ENCODE assay signal across 17 cellular contexts in genomic region chr2:60510713-60511112, GRCh38.
"Had no signal": no experiment of that assay in that cellular context is flagged by ENCODE, and none has a peak within 500 bp of the region (broad histone marks: within the 10 kb centered on the region; RNA-seq: fewer than 3 reads in every experiment).

No MANE protein-coding gene starts in this region.

- H3K27ac Mint-ChIP-seq: activated CD8-positive, alpha-beta T cell treated with anti-CD3 and anti-CD28 coated beads, Interleukin-2, amount 10 ng/mL, durations not matched to agents 7 days and 5 days; activated naive CD4-positive, alpha-beta T cell treated with anti-CD3 and anti-CD28 coated beads, Interleukin-2, amount 50 U/mL, for 72 hours; activated T-cell treated with anti-CD3 and anti-CD28 coated beads, Interleukin-2, amount 50 U/mL, for 72 hours; natural killer cell had no signal

- H3K27me3 ChIP-seq: colonic mucosa, esophagus muscularis mucosa, hepatocyte had no signal

- H3K36me3 Mint-ChIP-seq: activated naive CD4-positive, alpha-beta T cell treated with anti-CD3 and anti-CD28 coated beads, Interleukin-2, amount 50 U/mL, for 72 hours; natural killer cell had no signal

- H3K4me3 ChIP-seq: colonic mucosa, esophagus muscularis mucosa, hepatocyte, left ventricle myocardium inferior had no signal

- H2AFZ ChIP-seq: hepatocyte had no signal

- H3K9me3 ChIP-seq: colonic mucosa, esophagus muscularis mucosa, left ventricle myocardium inferior had no signal

- H3K36me3 ChIP-seq: colonic mucosa, esophagus muscularis mucosa, left ventricle myocardium inferior had no signal

- H3K4me3 Mint-ChIP-seq: activated CD8-positive, alpha-beta T cell treated with anti-CD3 and anti-CD28 coated beads, Interleukin-2, amount 10 ng/mL, durations not matched to agents 7 days and 5 days; activated T-cell treated with anti-CD3 and anti-CD28 coated beads, Interleukin-2, amount 50 U/mL, for 72 hours; natural killer cell had no signal

- H3K9me3 Mint-ChIP-seq: activated naive CD4-positive, alpha-beta T cell treated with anti-CD3 and anti-CD28 coated beads, Interleukin-2, amount 50 U/mL, for 72 hours; activated T-cell treated with anti-CD3 and anti-CD28 coated beads, Interleukin-2, amount 50 U/mL, for 72 hours; natural killer cell had no signal

- H3K27ac ChIP-seq: colonic mucosa, esophagus muscularis mucosa, hepatocyte, left ventricle myocardium inferior, WERI-Rb-1 had no signal

- ATAC-seq: activated CD8-positive, alpha-beta T cell treated with anti-CD3 and anti-CD28 coated beads, Interleukin-2, amount 10 ng/mL, durations not matched to agents 7 days and 5 days; activated naive CD4-positive, alpha-beta T cell treated with anti-CD3 and anti-CD28 coated beads, Interleukin-2, amount 50 U/mL, for 72 hours; activated T-cell treated with anti-CD3 and anti-CD28 coated beads, Interleukin-2, amount 50 U/mL, for 72 hours; natural killer cell had no signal

- H3K4me2 ChIP-seq: hepatocyte had no signal

- DNase-seq: activated CD4-positive, alpha-beta T cell treated with anti-CD3 and anti-CD28 coated beads for 4 hours; activated CD8-positive, alpha-beta memory T cell treated with anti-CD3 and anti-CD28 coated beads, Interleukin-2, amount 50 U/mL, for 4 hours; activated CD8-positive, alpha-beta T cell treated with anti-CD3 and anti-CD28 coated beads, Interleukin-2, amount 10 ng/mL, durations not matched to agents 7 days and 5 days; activated gamma-delta T cell; activated T-cell treated with anti-CD3 and anti-CD28 coated beads, Interleukin-2, amount 50 U/mL, for 72 hours; amniotic stem cell; caudate nucleus; colonic mucosa; kidney; left ventricle myocardium inferior; natural killer cell; stimulated activated CD4-positive, alpha-beta T cell treated with anti-CD3 and anti-CD28 coated beads, Interleukin-12 subunit alpha, Interleukin-12 subunit beta, amount 100 ng/mL, for 4 hours; stimulated activated CD4-positive, alpha-beta T cell treated with anti-CD3 and anti-CD28 coated beads, Interleukin-2, amount 100 ng/mL, for 24 hours; WERI-Rb-1 had no signal
